9 cellular contexts compared by ENCODE assay signal in genomic region chr5:80193421-80193820, GRCh38.
DNase-seq lines count a peak whose midpoint lies in the region; ATAC-seq and TF ChIP-seq lines count a peak whose summit lies in the region.
"Had no signal": no experiment of that assay in that cellular context is flagged by ENCODE, and none has a peak within 500 bp of the region (broad histone marks: within the 10 kb centered on the region; RNA-seq: fewer than 3 reads in every experiment).

No MANE protein-coding gene starts in this region.

- peaks cover 0 to 3% (median 0%) of the 10 kb centered on the region in 9 donors for H3K36me3 ChIP-seq in heart right ventricle

- intact Hi-C loops in heart right ventricle (cut with DNase I) (loop anchor here in 6 of 10 donors (2.0 to 10.0 kb wide), 7 partner anchors 44 to 64 kb away; partner anchors contain the start of gene SERINC5 (in 4 of the 6)), head of caudate nucleus (cut with DNase I) (loop anchor here (5.0 kb wide), 1 partner anchor 64 kb away; the partner anchor contains the start of gene SERINC5)

- H3K36me3 Mint-ChIP-seq in stimulated activated effector memory CD8-positive, alpha-beta T cell treated with anti-CD3 and anti-CD28 coated beads, Interleukin-12 subunit alpha, Interleukin-12 subunit beta, amount 100 ng/mL, for 72 hours = no peaks in the 10 kb centered on the region

- H3K27ac ChIP-seq in VCaP (peak overlapping the region; percentile 36), heart right ventricle (peak overlapping the region; percentile 57 to 87 (median 78))
- H3K27ac ChIP-seq: A549 had no signal

- 12 to 15% methylated on average over 7 of the region's 7 CpGs for WGBS in heart right ventricle, 2 donors

- H3K27ac Mint-ChIP-seq in stimulated activated effector memory CD8-positive, alpha-beta T cell treated with anti-CD3 and anti-CD28 coated beads, Interleukin-12 subunit alpha, Interleukin-12 subunit beta, amount 100 ng/mL, for 72 hours = peak overlapping the region; percentile 86

- no peak for TF ChIP-seq POLR2A in GM18505 (IDR thresholded peaks at IDR 0.05; ENCODE audit: borderline replicate concordance, extremely low read depth, insufficient read depth, insufficient read length)

- peaks cover 67% of the 10 kb centered on the region for H3K4me1 Mint-ChIP-seq in stimulated activated effector memory CD8-positive, alpha-beta T cell treated with anti-CD3 and anti-CD28 coated beads, Interleukin-12 subunit alpha, Interleukin-12 subunit beta, amount 100 ng/mL, for 72 hours

- H3K9me3 Mint-ChIP-seq in stimulated activated effector memory CD8-positive, alpha-beta T cell treated with anti-CD3 and anti-CD28 coated beads, Interleukin-12 subunit alpha, Interleukin-12 subunit beta, amount 100 ng/mL, for 72 hours = no peaks in the 10 kb centered on the region

- peak; percentile 37 for DNase-seq in NCI-H345 (lab: John Stamatoyannopoulos, UW)
- no peak for DNase-seq in NCI-H345 treated with DMSO at 0.1 percent for 48 hours (lab: John Stamatoyannopoulos, UW; ENCODE audit: unreplicated experiment)
- no peak for DNase-seq in heart right ventricle
- no peak for DNase-seq in stimulated activated effector memory CD8-positive, alpha-beta T cell treated with anti-CD3 and anti-CD28 coated beads, Interleukin-12 subunit alpha, Interleukin-12 subunit beta, amount 100 ng/mL, for 72 hours (ENCODE audit: low spot score in 2 of 2)
- no peak for DNase-seq in head of caudate nucleus
- DNase-seq in stimulated activated CD4-positive, alpha-beta T cell treated with anti-CD3 and anti-CD28 coated beads, Interleukin-4, amount 100 ng/mL, for 1 hour = no peak

- no peaks in the 10 kb centered on the region for H3K27me3 ChIP-seq in heart right ventricle

- H3K4me3 Mint-ChIP-seq in stimulated activated effector memory CD8-positive, alpha-beta T cell treated with anti-CD3 and anti-CD28 coated beads, Interleukin-12 subunit alpha, Interleukin-12 subunit beta, amount 100 ng/mL, for 72 hours = peak overlapping the region; percentile 70

- ATAC-seq in heart right ventricle (peak in 6 of 8 donors; percentile 6 to 56 (median 16)), GM18505 (IDR thresholded peaks at IDR 0.05; ENCODE audit: unreplicated experiment) (no peak)
- ATAC-seq in stimulated activated effector memory CD8-positive, alpha-beta T cell treated with anti-CD3 and anti-CD28 coated beads, Interleukin-12 subunit alpha, Interleukin-12 subunit beta, amount 100 ng/mL, for 72 hours = no peak

- H3K9me3 ChIP-seq in heart right ventricle = no peaks in the 10 kb centered on the region
- H3K9me3 ChIP-seq: A549 had no signal

- no peak overlapping the region for H3K4me3 ChIP-seq in heart right ventricle
- H3K4me3 ChIP-seq: A549 had no signal

- H3K4me1 ChIP-seq in heart right ventricle = peaks cover 29 to 71% (median 65%) of the 10 kb centered on the region in 9 donors

- no peak for TF ChIP-seq CTCF in VCaP (conservative IDR thresholded peaks at IDR 0.05)
- no peak for TF ChIP-seq CTCF in heart right ventricle (IDR thresholded peaks at IDR 0.05)

Comparison
In these comparisons a context has a peak if more than half of its experiments do, and no peak if none do; other contexts are left out.
1. ATAC-seq: peak in heart right ventricle (6 of 8); none in stimulated activated effector memory CD8-positive, alpha-beta T cell treated with anti-CD3 and anti-CD28 coated beads, Interleukin-12 subunit alpha, Interleukin-12 subunit beta, amount 100 ng/mL, for 72 hours (single experiment) and GM18505 (single experiment).